Comparison of ENCODE assay signal across 1 cellular context in genomic region chr19:43527860-43528622, GRCh38.
TF ChIP-seq lines count a peak whose summit lies in the region.

No MANE protein-coding gene starts in this region.

TF ChIP-seq in HEK293, 187 proteins besides CTCF, POLR2A, EP300 and RAD21 (continued from another document and continues in another):
- no peak for TF ChIP-seq PBX3 (CRISPR knock-in tag; IDR thresholded peaks at IDR 0.05)
- TF ChIP-seq ZNF785 (tag by site-specific recombination; IDR thresholded peaks at IDR 0.05) = no peak
- TF ChIP-seq INSM2 (tag by site-specific recombination; IDR thresholded peaks at IDR 0.05) = peak; percentile 91
- peak; percentile 36 for TF ChIP-seq ZNF2 (tag by site-specific recombination; IDR thresholded peaks at IDR 0.05)
- no peak for TF ChIP-seq ZNF394 (tag by site-specific recombination; IDR thresholded peaks at IDR 0.05; ENCODE audit: borderline replicate concordance)
- TF ChIP-seq ZNF660 (tag by site-specific recombination; IDR thresholded peaks at IDR 0.05) = 0 out of 2 replicates have a peak, but pooled peaks have one; percentile 24
- TF ChIP-seq GFI1B (tag by site-specific recombination; IDR thresholded peaks at IDR 0.05) = peak; percentile 85
- no peak for TF ChIP-seq YY2 (tag by site-specific recombination; IDR thresholded peaks at IDR 0.05)
- no peak for TF ChIP-seq ZNF19 (tag by site-specific recombination; IDR thresholded peaks at IDR 0.05; ENCODE audit: low read depth)
- TF ChIP-seq ZNF302 (tag by site-specific recombination; IDR thresholded peaks at IDR 0.05; ENCODE audit: low read depth) = no peak
- no peak for TF ChIP-seq ZSCAN16 (tag by site-specific recombination; IDR thresholded peaks at IDR 0.05)
- no peak for TF ChIP-seq ZNF37A (tag by site-specific recombination; IDR thresholded peaks at IDR 0.05)
- TF ChIP-seq KLF16 (tag by site-specific recombination; IDR thresholded peaks at IDR 0.05) = no peak; the same call in 1 of the 2 replicates
- TF ChIP-seq ZNF335 (tag by site-specific recombination; conservative IDR thresholded peaks at IDR 0.05) = peak; percentile 32; the same call in 1 of the 2 replicates
- no peak for TF ChIP-seq ZNF239 (tag by site-specific recombination; IDR thresholded peaks at IDR 0.05)
- TF ChIP-seq SETDB1 (IDR thresholded peaks at IDR 0.05; ENCODE audit: insufficient read length, low read length) = no peak
- no peak for TF ChIP-seq ZNF311 (tag by site-specific recombination; IDR thresholded peaks at IDR 0.05; ENCODE audit: borderline replicate concordance)
- no peak for TF ChIP-seq ZFP3 (tag by site-specific recombination; IDR thresholded peaks at IDR 0.05; ENCODE audit: low read depth)
- no peak for TF ChIP-seq ZNF157 (tag by site-specific recombination; IDR thresholded peaks at IDR 0.05)
- TF ChIP-seq ZNF629 (tag by site-specific recombination; IDR thresholded peaks at IDR 0.05) = peak; percentile 92
- no peak for TF ChIP-seq ZSCAN30 (tag by site-specific recombination; IDR thresholded peaks at IDR 0.05)
- TF ChIP-seq ZNF155 (tag by site-specific recombination; IDR thresholded peaks at IDR 0.05) = no peak
- no peak for TF ChIP-seq AEBP2 (tag by site-specific recombination; IDR thresholded peaks at IDR 0.05; ENCODE audit: borderline replicate concordance)
- TF ChIP-seq ZNF223 (tag by site-specific recombination; IDR thresholded peaks at IDR 0.05) = no peak
- TF ChIP-seq ZNF600 (tag by site-specific recombination; IDR thresholded peaks at IDR 0.05) = peak; percentile 73
- TF ChIP-seq ZNF626 (tag by site-specific recombination; IDR thresholded peaks at IDR 0.05) = no peak
- TF ChIP-seq ZEB2 (tag by site-specific recombination; IDR thresholded peaks at IDR 0.05) = peak; percentile 95
- peak; percentile 15; the same call in 1 of the 2 replicates for TF ChIP-seq MZF1 (tag by site-specific recombination; IDR thresholded peaks at IDR 0.05; ENCODE audit: borderline replicate concordance)
- TF ChIP-seq ZNF18 (tag by site-specific recombination; IDR thresholded peaks at IDR 0.05) = peak; percentile 73
- TF ChIP-seq GLIS1 (tag by site-specific recombination; IDR thresholded peaks at IDR 0.05) = peak; percentile 97
- TF ChIP-seq ZNF292 (tag by site-specific recombination; IDR thresholded peaks at IDR 0.05; ENCODE audit: borderline replicate concordance, low read depth) = no peak
- no peak for TF ChIP-seq ZSCAN18 (tag by site-specific recombination; IDR thresholded peaks at IDR 0.05)
- TF ChIP-seq ZNF571 (tag by site-specific recombination; IDR thresholded peaks at IDR 0.05) = no peak
- no peak for TF ChIP-seq ZNF148 (tag by site-specific recombination; IDR thresholded peaks at IDR 0.05; ENCODE audit: borderline replicate concordance)
- TF ChIP-seq ZNF112 (tag by site-specific recombination; IDR thresholded peaks at IDR 0.05) = no peak
- no peak; the same call in 1 of the 2 replicates for TF ChIP-seq ZNF561 (tag by site-specific recombination; IDR thresholded peaks at IDR 0.05; ENCODE audit: borderline replicate concordance)
- 0 out of 2 replicates have a peak, but pooled peaks have one; percentile 12 for TF ChIP-seq ZBTB48 (tag by site-specific recombination; IDR thresholded peaks at IDR 0.05)
- no peak for TF ChIP-seq PRDM2 (tag by site-specific recombination; IDR thresholded peaks at IDR 0.05; ENCODE audit: borderline replicate concordance)
- TF ChIP-seq ZNF214 (tag by site-specific recombination; IDR thresholded peaks at IDR 0.05; ENCODE audit: borderline replicate concordance) = no peak
- TF ChIP-seq ZNF658 (tag by site-specific recombination; IDR thresholded peaks at IDR 0.05) = no peak
- peak; percentile 71; the same call in 1 of the 2 replicates for TF ChIP-seq ZSCAN23 (tag by site-specific recombination; IDR thresholded peaks at IDR 0.05)
- TF ChIP-seq OSR2 (tag by site-specific recombination; IDR thresholded peaks at IDR 0.05) = peak; percentile 81
- no peak for TF ChIP-seq ZNF433 (tag by site-specific recombination; IDR thresholded peaks at IDR 0.05; ENCODE audit: low read depth)
- TF ChIP-seq ZNF555 (tag by site-specific recombination; conservative IDR thresholded peaks at IDR 0.05) = no peak
- TF ChIP-seq ZNF133 (tag by site-specific recombination; IDR thresholded peaks at IDR 0.05) = no peak
- no peak for TF ChIP-seq ZBTB11 (tag by site-specific recombination; conservative IDR thresholded peaks at IDR 0.05; ENCODE audit: low read depth)
- no peak for TF ChIP-seq ZNF354C (tag by site-specific recombination; IDR thresholded peaks at IDR 0.05; ENCODE audit: borderline replicate concordance, low read depth)
